In the genomic region with DNA sequence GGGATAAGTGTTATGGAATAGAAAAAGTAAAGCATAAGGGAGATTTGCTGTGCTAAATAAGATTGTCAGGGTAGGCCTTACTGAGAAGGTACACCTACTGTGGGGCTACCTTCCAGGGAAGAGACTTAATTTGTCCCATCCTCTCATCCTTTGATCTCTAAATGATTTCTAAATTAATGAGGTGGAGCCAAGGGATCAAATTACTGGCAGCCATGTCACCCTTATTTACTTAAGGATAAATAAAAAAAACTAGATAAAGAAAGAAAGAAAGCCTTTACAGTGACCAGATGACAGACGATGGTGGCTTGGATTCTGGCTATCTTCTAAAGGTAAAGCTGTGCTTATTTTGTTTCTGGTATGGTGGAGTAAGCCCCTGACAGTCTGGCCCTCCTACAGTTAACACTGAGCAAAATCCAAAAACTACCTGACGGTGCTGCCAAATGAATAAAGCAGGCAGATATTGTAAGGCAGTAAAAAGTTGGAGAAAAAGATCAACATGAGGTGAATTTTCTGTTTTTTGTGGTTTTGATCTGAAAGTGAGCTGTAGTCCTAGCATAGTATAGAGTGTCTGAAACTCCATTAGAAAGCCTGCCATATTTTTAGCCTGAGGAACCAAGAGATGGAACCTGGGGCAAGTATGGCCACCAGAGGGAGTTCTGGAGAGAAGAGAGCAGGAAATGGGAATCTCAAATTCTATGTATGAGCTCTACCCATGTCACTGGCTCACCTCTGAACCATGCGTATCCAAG, we compare ENCODE assay signal across 1 cellular context.
TF ChIP-seq lines count a peak whose summit lies in the region.

No MANE protein-coding gene starts in this region.

TF ChIP-seq in K562, 482 proteins besides CTCF, POLR2A, EP300 and RAD21 (continued from another document):
- TF ChIP-seq ZNF407 (IDR thresholded peaks at IDR 0.05; ENCODE audit: low read depth) (no peak), ZBTB26 (CRISPR knock-in tag; IDR thresholded peaks at IDR 0.05) (no peak), DMBX1 (CRISPR knock-in tag; IDR thresholded peaks at IDR 0.05; ENCODE audit: borderline replicate concordance) (no peak), ZNF584 (CRISPR knock-in tag; IDR thresholded peaks at IDR 0.05; ENCODE audit: low read depth) (no peak), FIP1L1 (IDR thresholded peaks at IDR 0.05; ENCODE audit: low read depth, low read length, poor library complexity, severe bottlenecking) (no peak), ZNF174 (CRISPR knock-in tag; IDR thresholded peaks at IDR 0.05) (no peak), U2AF1 (optimal IDR thresholded peaks at IDR 0.05; ENCODE audit: low read depth, low read length) (no peak), ZNF384 (IDR thresholded peaks at IDR 0.05; ENCODE audit: low read depth, low read length) (no peak), CHD1 (IDR thresholded peaks at IDR 0.05; ENCODE audit: low read length) (no peak), AFF4 (CRISPR knock-in tag; IDR thresholded peaks at IDR 0.05) (no peak), CHD4 (IDR thresholded peaks at IDR 0.05; ENCODE audit: insufficient read depth, insufficient replicate concordance, low read depth, low read length, poor library complexity, severe bottlenecking) (no peak), ZNF121 (CRISPR knock-in tag; conservative IDR thresholded peaks at IDR 0.05) (no peak)
- TF ChIP-seq, protein P1, sequence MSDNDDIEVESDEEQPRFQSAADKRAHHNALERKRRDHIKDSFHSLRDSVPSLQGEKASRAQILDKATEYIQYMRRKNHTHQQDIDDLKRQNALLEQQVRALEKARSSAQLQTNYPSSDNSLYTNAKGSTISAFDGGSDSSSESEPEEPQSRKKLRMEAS (CRISPR knock-in tag; IDR thresholded peaks at IDR 0.05) = no peak
